In the genomic region with DNA sequence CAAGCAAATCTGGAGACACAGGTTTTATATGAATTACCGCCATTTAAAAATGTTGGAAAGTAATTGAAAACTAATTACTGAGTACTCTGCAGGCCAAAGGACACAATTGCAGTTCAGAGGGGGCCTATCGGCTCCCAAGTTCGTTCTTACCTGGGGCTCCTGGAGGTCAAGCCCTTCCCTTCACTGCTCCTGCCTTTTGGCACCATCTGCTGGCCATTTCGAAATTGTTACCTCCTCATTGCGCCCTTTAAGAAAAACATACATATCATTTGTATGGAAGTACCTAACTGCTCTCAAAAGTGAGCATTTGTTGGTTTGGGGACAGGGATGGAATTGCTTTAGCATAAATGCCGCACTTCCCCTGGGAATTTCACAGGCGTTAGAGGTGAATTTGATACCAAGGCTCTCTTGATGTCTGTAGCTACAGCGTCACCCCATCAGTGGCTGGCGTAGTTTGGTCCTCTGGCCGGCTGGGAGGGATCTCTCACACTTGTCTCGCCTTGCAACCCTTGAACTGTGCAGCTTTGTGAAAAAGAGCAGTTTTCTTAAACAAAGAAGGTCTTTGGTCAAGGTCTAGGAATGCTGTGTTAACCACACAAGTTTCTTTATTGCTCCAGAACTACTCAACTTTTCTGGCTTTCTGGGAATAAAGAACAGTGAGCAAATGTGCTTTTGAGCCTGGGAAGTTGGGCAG, we compare ENCODE assay signal across 8 cellular contexts.
DNase-seq lines count a peak whose midpoint lies in the region; ATAC-seq and TF ChIP-seq lines count a peak whose summit lies in the region.

No MANE protein-coding gene starts in this region.

- no peaks in the 10 kb centered on the region for H3K9me3 ChIP-seq in BE2C
- H3K9me3 ChIP-seq in Peyer's patch = no peaks in the 10 kb centered on the region
- H3K9me3 ChIP-seq in neural progenitor cell (ENCODE audit: low read depth) = no peaks in the 10 kb centered on the region

- peaks cover 2% of the 10 kb centered on the region for H3K4me1 Mint-ChIP-seq in neural progenitor cell
- H3K4me1 Mint-ChIP-seq in activated T-helper 1 cell treated with anti-CD3 and anti-CD28 coated beads, Interleukin-12 subunit alpha, Interleukin-12 subunit beta, Interleukin-2, Interleukin-4 antibody, amounts not matched to agents 30 ng/mL and 10 ng/mL and 1 ng/mL, durations not matched to agents 14 hours and 24 hours and 36 hours (ENCODE audit: low read depth) = peaks cover 9% of the 10 kb centered on the region

- no peak overlapping the region for H3K4me3 Mint-ChIP-seq in neural progenitor cell
- H3K4me3 Mint-ChIP-seq in activated T-helper 1 cell treated with anti-CD3 and anti-CD28 coated beads, Interleukin-12 subunit alpha, Interleukin-12 subunit beta, Interleukin-2, Interleukin-4 antibody, amounts not matched to agents 30 ng/mL and 10 ng/mL and 1 ng/mL, durations not matched to agents 14 hours and 24 hours and 36 hours = no peak overlapping the region

- H2AFZ ChIP-seq in neural progenitor cell (replicated peaks) = no peak overlapping the region

- no peaks in the 10 kb centered on the region for H3K27me3 ChIP-seq in BE2C
- H3K27me3 ChIP-seq in Peyer's patch = no peaks in the 10 kb centered on the region
- no peaks in the 10 kb centered on the region for H3K27me3 ChIP-seq in neural progenitor cell

- H3K4me1 ChIP-seq in BE2C = no peaks in the 10 kb centered on the region
- no peaks in the 10 kb centered on the region for H3K4me1 ChIP-seq in Peyer's patch
- no peaks in the 10 kb centered on the region for H3K4me1 ChIP-seq in neural progenitor cell

- no peak for TF ChIP-seq POLR2A in Peyer's patch (IDR thresholded peaks at IDR 0.05)

- H3K27me3 Mint-ChIP-seq in neural progenitor cell (ENCODE audit: insufficient read depth, low read depth) = no peaks in the 10 kb centered on the region
- H3K27me3 Mint-ChIP-seq in activated T-helper 1 cell treated with anti-CD3 and anti-CD28 coated beads, Interleukin-12 subunit alpha, Interleukin-12 subunit beta, Interleukin-2, Interleukin-4 antibody, amounts not matched to agents 30 ng/mL and 10 ng/mL and 1 ng/mL, durations not matched to agents 14 hours and 24 hours and 36 hours (ENCODE audit: insufficient read depth) = peaks cover 2% of the 10 kb centered on the region

- no peak overlapping the region for H3K9ac ChIP-seq in neural progenitor cell

- no peak overlapping the region for H3K4me2 ChIP-seq in neural progenitor cell

- no peaks in the 10 kb centered on the region for H3F3A ChIP-seq in neural progenitor cell (ENCODE audit: low read depth)

- no peaks in the 10 kb centered on the region for H4K20me1 ChIP-seq in neural progenitor cell (ENCODE audit: low read depth)

- intact Hi-C loops in activated T-helper 1 cell treated with anti-CD3 and anti-CD28 coated beads, Interleukin-12 subunit alpha, Interleukin-12 subunit beta, Interleukin-2, Interleukin-4 antibody, amounts not matched to agents 30 ng/mL and 10 ng/mL and 1 ng/mL, durations not matched to agents 14 hours and 24 hours and 36 hours (cut with micrococcal nuclease) = loop anchor here (1.0 to 5.0 kb wide), 7 partner anchors 37 to 1346 kb away; no protein-coding TSS in a partner anchor

- H3K27ac ChIP-seq in Peyer's patch (no peak overlapping the region), neural progenitor cell (no peak overlapping the region)

- peak; percentile 62 for TF ChIP-seq CTCF in BE2C (IDR thresholded peaks at IDR 0.05; ENCODE audit: low read depth, low read length)
- peak; percentile 75 for TF ChIP-seq CTCF in GM13977 (IDR thresholded peaks at IDR 0.05; ENCODE audit: extremely low read depth, insufficient read depth, missing control alignments)
- TF ChIP-seq CTCF in Peyer's patch (IDR thresholded peaks at IDR 0.05) = peak in 4 of 6 experiments; percentile 38 to 76 (median 72)
- peak; percentile 76 for TF ChIP-seq CTCF in neural progenitor cell (IDR thresholded peaks at IDR 0.05)

- DNase-seq in BE2C = peak; percentile 32
- peak; percentile 52 for DNase-seq in GM13977 (ENCODE audit: low spot score)
- peak in 1 of 3 donors; percentile 72 for DNase-seq in Peyer's patch
- peak; percentile 33 to 61 for DNase-seq in dermis microvascular lymphatic vessel endothelial cell (ENCODE audit: low read depth in 2 of 2)
- peak; percentile 56 for DNase-seq in neural progenitor cell (ENCODE audit: low spot score)
- DNase-seq in activated T-helper 1 cell treated with anti-CD3 and anti-CD28 coated beads, Interleukin-12 subunit alpha, Interleukin-12 subunit beta, Interleukin-2, Interleukin-4 antibody, amounts not matched to agents 30 ng/mL and 10 ng/mL and 1 ng/mL, durations not matched to agents 14 hours and 24 hours and 36 hours (ENCODE audit: low spot score) = no peak
- no peak for DNase-seq in SHP77 treated with DMSO at 0.1 percent for 48 hours (lab: John Stamatoyannopoulos, UW)

- in situ Hi-C loops in GM13977 (cut with MboI; ENCODE audit: low pct_unique_long_range_greater_than_20kb, low sequenced_read_pairs, unreplicated experiment) = loop anchor here (25.0 kb wide), 1 partner anchor 516 kb away; no protein-coding TSS in a partner anchor

- no peaks in the 10 kb centered on the region for H3K79me2 ChIP-seq in neural progenitor cell (ENCODE audit: low read depth)

- H3K4me3 ChIP-seq in BE2C (ENCODE audit: low read depth, low read length) (no peak overlapping the region), Peyer's patch (no peak overlapping the region), neural progenitor cell (no peak overlapping the region)

- peak; percentile 63 for ATAC-seq in HG03139 (IDR thresholded peaks at IDR 0.05; ENCODE audit: unreplicated experiment)

- H3K36me3 ChIP-seq in BE2C = no peaks in the 10 kb centered on the region
- H3K36me3 ChIP-seq in Peyer's patch = peaks cover 0 to 21% (median 0%) of the 10 kb centered on the region in 3 donors
- no peaks in the 10 kb centered on the region for H3K36me3 ChIP-seq in neural progenitor cell

- no peak overlapping the region for H3K27ac Mint-ChIP-seq in neural progenitor cell
- H3K27ac Mint-ChIP-seq in activated T-helper 1 cell treated with anti-CD3 and anti-CD28 coated beads, Interleukin-12 subunit alpha, Interleukin-12 subunit beta, Interleukin-2, Interleukin-4 antibody, amounts not matched to agents 30 ng/mL and 10 ng/mL and 1 ng/mL, durations not matched to agents 14 hours and 24 hours and 36 hours = no peak overlapping the region

- no peaks in the 10 kb centered on the region for H3K9me3 Mint-ChIP-seq in neural progenitor cell
- H3K9me3 Mint-ChIP-seq in activated T-helper 1 cell treated with anti-CD3 and anti-CD28 coated beads, Interleukin-12 subunit alpha, Interleukin-12 subunit beta, Interleukin-2, Interleukin-4 antibody, amounts not matched to agents 30 ng/mL and 10 ng/mL and 1 ng/mL, durations not matched to agents 14 hours and 24 hours and 36 hours = no peaks in the 10 kb centered on the region

- H3K36me3 Mint-ChIP-seq in neural progenitor cell = peaks cover 5% of the 10 kb centered on the region
- H3K36me3 Mint-ChIP-seq in activated T-helper 1 cell treated with anti-CD3 and anti-CD28 coated beads, Interleukin-12 subunit alpha, Interleukin-12 subunit beta, Interleukin-2, Interleukin-4 antibody, amounts not matched to agents 30 ng/mL and 10 ng/mL and 1 ng/mL, durations not matched to agents 14 hours and 24 hours and 36 hours (ENCODE audit: low read depth) = no peaks in the 10 kb centered on the region

Comparison
In these comparisons a context has a peak if more than half of its experiments do, and no peak if none do; other contexts are left out.
1. DNase-seq: peak in BE2C (single experiment), GM13977 (single experiment), dermis microvascular lymphatic vessel endothelial cell (2 of 2) and neural progenitor cell (single experiment); none in activated T-helper 1 cell treated with anti-CD3 and anti-CD28 coated beads, Interleukin-12 subunit alpha, Interleukin-12 subunit beta, Interleukin-2, Interleukin-4 antibody, amounts not matched to agents 30 ng/mL and 10 ng/mL and 1 ng/mL, durations not matched to agents 14 hours and 24 hours and 36 hours (single experiment) and SHP77 treated with DMSO at 0.1 percent for 48 hours (single experiment).
2. Peak in every context shown above with its lines, with median percentiles within 50 percentile points of each other: CTCF ChIP-seq.